ENCODE assay signal across 13 cellular contexts in the genomic region with DNA sequence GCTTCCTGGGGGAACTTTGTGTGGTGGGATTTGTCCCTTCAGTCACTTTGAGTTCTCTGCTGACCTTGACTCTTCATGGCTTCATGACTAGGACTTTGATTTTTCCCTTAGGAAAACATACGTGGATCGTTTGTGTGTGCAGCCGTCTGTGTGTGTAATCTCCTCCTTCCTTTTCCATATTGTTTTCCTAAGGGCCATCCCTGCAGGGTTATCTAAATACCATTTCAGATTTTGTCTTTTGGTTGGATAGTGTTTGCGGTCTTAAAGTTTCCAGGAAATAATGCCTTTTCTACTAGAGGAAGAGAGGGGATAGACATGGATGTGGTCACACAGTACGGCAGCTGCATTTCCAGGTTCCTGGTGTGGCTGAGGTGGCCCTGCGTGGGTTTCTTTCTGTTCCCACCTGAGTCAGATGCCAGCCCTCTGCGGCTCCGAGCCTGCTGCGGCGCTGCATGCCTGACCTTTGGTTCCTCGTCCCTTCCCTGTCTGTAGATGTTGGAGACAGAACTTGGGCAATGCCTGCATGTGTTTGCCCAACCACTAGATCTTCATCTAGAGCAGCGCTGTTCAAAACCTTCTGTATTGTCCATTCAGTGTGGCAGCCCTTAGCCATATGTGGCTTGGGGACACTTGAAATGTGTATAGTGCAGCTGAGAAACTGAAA.
A peak's percentile ranks its signal among the peaks of the same experiment; 100 is the strongest.
DNase-seq lines count a peak whose midpoint lies in the region; ATAC-seq and TF ChIP-seq lines count a peak whose summit lies in the region.
"Had no signal": no experiment of that assay in that cellular context is flagged by ENCODE, and none has a peak within 500 bp of the region (broad histone marks: within the 10 kb centered on the region; RNA-seq: fewer than 3 reads in every experiment).

No MANE protein-coding gene starts in this region.

- H3K36me3 Mint-ChIP-seq in osteocyte (ENCODE audit: unreplicated experiment) = peaks cover 14% of the 10 kb centered on the region
- peaks cover 35% of the 10 kb centered on the region for H3K36me3 Mint-ChIP-seq in CD8-positive, alpha-beta T cell
- peaks cover 41% of the 10 kb centered on the region for H3K36me3 Mint-ChIP-seq in activated naive CD8-positive, alpha-beta T cell treated with anti-CD3 and anti-CD28 coated beads, Interleukin-2, amount 50 U/mL, for 24 hours (ENCODE audit: low read depth)

- no peak for TF ChIP-seq POLR2A in esophagus muscularis mucosa (IDR thresholded peaks at IDR 0.05; ENCODE audit: low read depth)

- H3K9me3 Mint-ChIP-seq in osteocyte (ENCODE audit: unreplicated experiment) = no peaks in the 10 kb centered on the region
- H3K9me3 Mint-ChIP-seq in CD8-positive, alpha-beta T cell = no peaks in the 10 kb centered on the region
- no peaks in the 10 kb centered on the region for H3K9me3 Mint-ChIP-seq in activated naive CD8-positive, alpha-beta T cell treated with anti-CD3 and anti-CD28 coated beads, Interleukin-2, amount 50 U/mL, for 24 hours
- H3K9me3 Mint-ChIP-seq: activated CD4-positive, alpha-beta memory T cell treated with anti-CD3 and anti-CD28 coated beads for 36 hours had no signal

- TF ChIP-seq CTCF in left ventricle myocardium inferior (IDR thresholded peaks at IDR 0.05; ENCODE audit: borderline replicate concordance) = no peak
- TF ChIP-seq CTCF in esophagus muscularis mucosa (IDR thresholded peaks at IDR 0.05) = no peak
- TF ChIP-seq CTCF in osteocyte (IDR thresholded peaks at IDR 0.05) = no peak
- TF ChIP-seq CTCF in CD8-positive, alpha-beta T cell (IDR thresholded peaks at IDR 0.05) = no peak
- no peak for TF ChIP-seq CTCF in osteoblast (IDR thresholded peaks at IDR 0.05; ENCODE audit: extremely low read depth, low read depth, low read length)

- H3K27me3 ChIP-seq in left ventricle myocardium inferior (ENCODE audit: low read depth) = no peaks in the 10 kb centered on the region
- H3K27me3 ChIP-seq in esophagus muscularis mucosa = no peaks in the 10 kb centered on the region
- H3K27me3 ChIP-seq in CD8-positive, alpha-beta T cell (ENCODE audit: insufficient read depth, low read length) = no peaks in the 10 kb centered on the region
- no peaks in the 10 kb centered on the region for H3K27me3 ChIP-seq in osteoblast (ENCODE audit: insufficient read depth, low read length)

- H3K36me3 ChIP-seq in left ventricle myocardium inferior = no peaks in the 10 kb centered on the region
- no peaks in the 10 kb centered on the region for H3K36me3 ChIP-seq in esophagus muscularis mucosa
- no peaks in the 10 kb centered on the region for H3K36me3 ChIP-seq in CD8-positive, alpha-beta T cell (ENCODE audit: insufficient read depth, low read length)
- H3K36me3 ChIP-seq in osteoblast (ENCODE audit: insufficient read depth, low read length) = no peaks in the 10 kb centered on the region

- H3K4me1 ChIP-seq in left ventricle myocardium inferior (peaks cover 60% of the 10 kb centered on the region), esophagus muscularis mucosa (peaks cover 25 to 39% (median 38%) of the 10 kb centered on the region in 4 donors), osteoblast (ENCODE audit: insufficient read depth, low read length) (peaks cover 25% of the 10 kb centered on the region)
- H3K4me1 ChIP-seq in CD8-positive, alpha-beta T cell (ENCODE audit: insufficient read depth, low read length) = no peaks in the 10 kb centered on the region

- CTCF ChIA-PET in CD8-positive, alpha-beta T cell (lab: Charles Lee) = no interaction called here

- whole genome bisulfite sequencing in esophagus muscularis mucosa = 85% methylated on average over 12 of the region's 12 CpGs

- H2AFZ ChIP-seq in osteoblast (ENCODE audit: low read length) = no peak overlapping the region

- no peaks in the 10 kb centered on the region for H3K27me3 Mint-ChIP-seq in osteocyte (ENCODE audit: unreplicated experiment)
- no peaks in the 10 kb centered on the region for H3K27me3 Mint-ChIP-seq in CD8-positive, alpha-beta T cell (ENCODE audit: low read depth)
- H3K27me3 Mint-ChIP-seq in activated naive CD8-positive, alpha-beta T cell treated with anti-CD3 and anti-CD28 coated beads, Interleukin-2, amount 50 U/mL, for 24 hours = no peaks in the 10 kb centered on the region
- H3K27me3 Mint-ChIP-seq: activated CD4-positive, alpha-beta memory T cell treated with anti-CD3 and anti-CD28 coated beads for 36 hours had no signal

- H3K4me3 Mint-ChIP-seq in osteocyte (ENCODE audit: unreplicated experiment) = no peak overlapping the region
- no peak overlapping the region for H3K4me3 Mint-ChIP-seq in CD8-positive, alpha-beta T cell
- no peak overlapping the region for H3K4me3 Mint-ChIP-seq in activated naive CD8-positive, alpha-beta T cell treated with anti-CD3 and anti-CD28 coated beads, Interleukin-2, amount 50 U/mL, for 24 hours
- H3K4me3 Mint-ChIP-seq: activated CD4-positive, alpha-beta memory T cell treated with anti-CD3 and anti-CD28 coated beads for 36 hours had no signal

- H4K20me1 ChIP-seq in osteoblast (ENCODE audit: insufficient read depth, low read length) = no peaks in the 10 kb centered on the region

- intact Hi-C loops in left ventricle myocardium inferior (cut with micrococcal nuclease) = no loop called here
- intact Hi-C loops in Right ventricle myocardium inferior (cut with DNase I) = no loop called here
- intact Hi-C loops in esophagus muscularis mucosa (cut with DNase I) = loop anchor here (5.0 kb wide), 1 partner anchor 102 kb away; a partner anchor contains a TSS
- intact Hi-C loops in CD8-positive, alpha-beta T cell (cut with DNase I, micrococcal nuclease) = no loop called here

- peaks cover 45% of the 10 kb centered on the region for H3K4me1 Mint-ChIP-seq in osteocyte (ENCODE audit: unreplicated experiment)
- H3K4me1 Mint-ChIP-seq in CD8-positive, alpha-beta T cell (ENCODE audit: low read depth) = peaks cover 16% of the 10 kb centered on the region
- H3K4me1 Mint-ChIP-seq in activated naive CD8-positive, alpha-beta T cell treated with anti-CD3 and anti-CD28 coated beads, Interleukin-2, amount 50 U/mL, for 24 hours = peaks cover 15% of the 10 kb centered on the region

- TF ChIP-seq EP300 in esophagus muscularis mucosa (IDR thresholded peaks at IDR 0.05) = no peak

- no peaks in the 10 kb centered on the region for H3K79me2 ChIP-seq in osteoblast (ENCODE audit: insufficient read depth, low read length)

- peak overlapping the region; percentile 87 for H3K27ac Mint-ChIP-seq in osteocyte (ENCODE audit: unreplicated experiment)
- no peak overlapping the region for H3K27ac Mint-ChIP-seq in CD8-positive, alpha-beta T cell
- no peak overlapping the region for H3K27ac Mint-ChIP-seq in activated naive CD8-positive, alpha-beta T cell treated with anti-CD3 and anti-CD28 coated beads, Interleukin-2, amount 50 U/mL, for 24 hours
- H3K27ac Mint-ChIP-seq: activated CD4-positive, alpha-beta memory T cell treated with anti-CD3 and anti-CD28 coated beads for 36 hours had no signal

- no peaks in the 10 kb centered on the region for H3K9me3 ChIP-seq in left ventricle myocardium inferior (replicated peaks)
- no peaks in the 10 kb centered on the region for H3K9me3 ChIP-seq in esophagus muscularis mucosa
- H3K9me3 ChIP-seq in CD8-positive, alpha-beta T cell (ENCODE audit: low read length) = no peaks in the 10 kb centered on the region
- H3K9me3 ChIP-seq in osteoblast (ENCODE audit: low read depth, low read length) = no peaks in the 10 kb centered on the region

- H3K27ac ChIP-seq in left ventricle myocardium inferior (replicated peaks) (peak overlapping the region; percentile 83), esophagus muscularis mucosa (replicated peaks in 1 of 4) (peak overlapping the region in 3 of 4 donors; percentile 49 to 64 (median 55)), osteoblast (ENCODE audit: low read depth, low read length) (no peak overlapping the region)
- H3K27ac ChIP-seq in CD8-positive, alpha-beta T cell (ENCODE audit: low read depth, low read length) = no peak overlapping the region

- DNase-seq in left ventricle myocardium inferior (no peak), Right ventricle myocardium inferior (ENCODE audit: missing footprints) (no peak), esophagus muscularis mucosa (ENCODE audit: extremely low spot score) (no peak), osteocyte (ENCODE audit: extremely low spot score, unreplicated experiment) (no peak), osteoblast (ENCODE audit: insufficient read length, low spot score, missing footprints) (no peak)
- no peak for DNase-seq in CD8-positive, alpha-beta T cell
- no peak for DNase-seq in activated naive CD8-positive, alpha-beta T cell treated with anti-CD3 and anti-CD28 coated beads, Interleukin-2, amount 50 U/mL, for 24 hours
- DNase-seq: activated CD4-positive, alpha-beta memory T cell treated with anti-CD3 and anti-CD28 coated beads for 36 hours; activated naive CD4-positive, alpha-beta T cell treated with anti-CD3 and anti-CD28 coated beads, Interleukin-2, amount 50 U/mL, for 16 hours; effector memory CD4-positive, alpha-beta T cell; NCI-H1105 treated with DMSO at 0.1 percent for 48 hours; NCI-H69 had no signal

- no peak for ATAC-seq in Right ventricle myocardium inferior
- no peak for ATAC-seq in CD8-positive, alpha-beta T cell
- no peak for ATAC-seq in HG03378 (IDR thresholded peaks at IDR 0.05; ENCODE audit: unreplicated experiment)
- ATAC-seq in activated naive CD8-positive, alpha-beta T cell treated with anti-CD3 and anti-CD28 coated beads, Interleukin-2, amount 50 U/mL, for 24 hours = no peak

- POLR2A ChIA-PET in CD8-positive, alpha-beta T cell (lab: Charles Lee) = no interaction called here

- H3K4me2 ChIP-seq in osteoblast (ENCODE audit: insufficient read depth, low read length) = no peak overlapping the region

- H3K4me3 ChIP-seq in left ventricle myocardium inferior (peak overlapping the region; percentile 54), esophagus muscularis mucosa (peak overlapping the region in 1 of 4 donors; percentile 22), osteoblast (ENCODE audit: insufficient read depth, low read length) (no peak overlapping the region)
- no peak overlapping the region for H3K4me3 ChIP-seq in CD8-positive, alpha-beta T cell (ENCODE audit: low read depth, low read length)

Comparison
In these comparisons a context has a peak if more than half of its experiments do, and no peak if none do; other contexts are left out.
1. H3K27ac ChIP-seq: peak in left ventricle myocardium inferior (single experiment) and esophagus muscularis mucosa (3 of 4); none in CD8-positive, alpha-beta T cell (single experiment) and osteoblast (single experiment).